2 cellular contexts compared by ENCODE assay signal in genomic region chr20:58715709-58716475, GRCh38.
TF ChIP-seq lines count a peak whose summit lies in the region.

No MANE protein-coding gene starts in this region.

TF ChIP-seq in SK-N-SH, 30 proteins besides CTCF, POLR2A, EP300 and RAD21 (continued from another document):
- TF ChIP-seq, protein P1, sequence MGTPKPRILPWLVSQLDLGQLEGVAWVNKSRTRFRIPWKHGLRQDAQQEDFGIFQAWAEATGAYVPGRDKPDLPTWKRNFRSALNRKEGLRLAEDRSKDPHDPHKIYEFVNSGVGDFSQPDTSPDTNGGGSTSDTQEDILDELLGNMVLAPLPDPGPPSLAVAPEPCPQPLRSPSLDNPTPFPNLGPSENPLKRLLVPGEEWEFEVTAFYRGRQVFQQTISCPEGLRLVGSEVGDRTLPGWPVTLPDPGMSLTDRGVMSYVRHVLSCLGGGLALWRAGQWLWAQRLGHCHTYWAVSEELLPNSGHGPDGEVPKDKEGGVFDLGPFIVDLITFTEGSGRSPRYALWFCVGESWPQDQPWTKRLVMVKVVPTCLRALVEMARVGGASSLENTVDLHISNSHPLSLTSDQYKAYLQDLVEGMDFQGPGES (IDR thresholded peaks at IDR 0.05; ENCODE audit: low read depth, low read length) = no peak
- TF ChIP-seq TAF1 (IDR thresholded peaks at IDR 0.05; ENCODE audit: borderline replicate concordance, low read depth, low read length) = no peak
- TF ChIP-seq GATA2 (CRISPR knock-in tag; IDR thresholded peaks at IDR 0.05) = no peak
- TF ChIP-seq ELF1 (IDR thresholded peaks at IDR 0.05) = no peak
- TF ChIP-seq, protein P2, sequence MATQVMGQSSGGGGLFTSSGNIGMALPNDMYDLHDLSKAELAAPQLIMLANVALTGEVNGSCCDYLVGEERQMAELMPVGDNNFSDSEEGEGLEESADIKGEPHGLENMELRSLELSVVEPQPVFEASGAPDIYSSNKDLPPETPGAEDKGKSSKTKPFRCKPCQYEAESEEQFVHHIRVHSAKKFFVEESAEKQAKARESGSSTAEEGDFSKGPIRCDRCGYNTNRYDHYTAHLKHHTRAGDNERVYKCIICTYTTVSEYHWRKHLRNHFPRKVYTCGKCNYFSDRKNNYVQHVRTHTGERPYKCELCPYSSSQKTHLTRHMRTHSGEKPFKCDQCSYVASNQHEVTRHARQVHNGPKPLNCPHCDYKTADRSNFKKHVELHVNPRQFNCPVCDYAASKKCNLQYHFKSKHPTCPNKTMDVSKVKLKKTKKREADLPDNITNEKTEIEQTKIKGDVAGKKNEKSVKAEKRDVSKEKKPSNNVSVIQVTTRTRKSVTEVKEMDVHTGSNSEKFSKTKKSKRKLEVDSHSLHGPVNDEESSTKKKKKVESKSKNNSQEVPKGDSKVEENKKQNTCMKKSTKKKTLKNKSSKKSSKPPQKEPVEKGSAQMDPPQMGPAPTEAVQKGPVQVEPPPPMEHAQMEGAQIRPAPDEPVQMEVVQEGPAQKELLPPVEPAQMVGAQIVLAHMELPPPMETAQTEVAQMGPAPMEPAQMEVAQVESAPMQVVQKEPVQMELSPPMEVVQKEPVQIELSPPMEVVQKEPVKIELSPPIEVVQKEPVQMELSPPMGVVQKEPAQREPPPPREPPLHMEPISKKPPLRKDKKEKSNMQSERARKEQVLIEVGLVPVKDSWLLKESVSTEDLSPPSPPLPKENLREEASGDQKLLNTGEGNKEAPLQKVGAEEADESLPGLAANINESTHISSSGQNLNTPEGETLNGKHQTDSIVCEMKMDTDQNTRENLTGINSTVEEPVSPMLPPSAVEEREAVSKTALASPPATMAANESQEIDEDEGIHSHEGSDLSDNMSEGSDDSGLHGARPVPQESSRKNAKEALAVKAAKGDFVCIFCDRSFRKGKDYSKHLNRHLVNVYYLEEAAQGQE (IDR thresholded peaks at IDR 0.05; ENCODE audit: low read depth, low read length) = no peak
- no peak for TF ChIP-seq RXRA (IDR thresholded peaks at IDR 0.05; ENCODE audit: borderline replicate concordance, low read depth)

TF ChIP-seq in SK-N-SH treated with all-trans-retinoic acid at 6 μM for 48 hours, 23 proteins besides CTCF, POLR2A, EP300 and RAD21 (continued from another document):
- TF ChIP-seq CREB5 (CRISPR knock-in tag; IDR thresholded peaks at IDR 0.05; ENCODE audit: low read depth) (no peak), PATZ1 (CRISPR knock-in tag; IDR thresholded peaks at IDR 0.05; ENCODE audit: borderline replicate concordance) (no peak), RARB (CRISPR knock-in tag; IDR thresholded peaks at IDR 0.05) (no peak), ISL1 (CRISPR knock-in tag; IDR thresholded peaks at IDR 0.05) (no peak), GLIS3 (CRISPR knock-in tag; IDR thresholded peaks at IDR 0.05) (no peak), BACH2 (CRISPR knock-in tag; IDR thresholded peaks at IDR 0.05; ENCODE audit: borderline replicate concordance) (no peak), ESRRG (CRISPR knock-in tag; IDR thresholded peaks at IDR 0.05) (no peak)
